8 cellular contexts compared by ENCODE assay signal in genomic region chr5:107672212-107673105, GRCh38. TPM values are rescaled to one million over a fixed set of nuclear protein-coding genes. Genes with fewer than 3 reads are reported as not detected.
DNase-seq lines count a peak whose midpoint lies in the region; ATAC-seq and TF ChIP-seq lines count a peak whose summit lies in the region.

No MANE protein-coding gene starts in this region.

- peak overlapping the region; percentile 46 to 96 (median 86) for H3K4me3 Mint-ChIP-seq in IgD-negative memory B cell

- H3K79me2 ChIP-seq in PC-3 (ENCODE audit: low read length), result peaks cover 40% of the 10 kb centered on the region

- no peaks in the 10 kb centered on the region for H3K9me2 ChIP-seq in PC-3 (replicated peaks; ENCODE audit: low read length)

- ATAC-seq in PC-3 (peak; percentile 56), body of pancreas (peak; percentile 69), GM21447 (IDR thresholded peaks at IDR 0.05; ENCODE audit: unreplicated experiment) (no peak), HG03520 (IDR thresholded peaks at IDR 0.05; ENCODE audit: unreplicated experiment) (no peak)

- intact Hi-C loops in PC-3 (cut with micrococcal nuclease), result loop anchor here (1.0 to 10.0 kb wide), 13 partner anchors 100 to 1732 kb away; partner anchors contain the start of gene PJA2
- intact Hi-C loops in body of pancreas (cut with DNase I), result no loop called here
- intact Hi-C loops in posterior vena cava (cut with DNase I), result no loop called here

- H3K4me2 ChIP-seq in PC-3 (ENCODE audit: low read length), result peak overlapping the region; percentile 99

- H3K36me3 Mint-ChIP-seq in IgD-negative memory B cell, result no peaks in the 10 kb centered on the region

- WGBS in body of pancreas, 2 donors, result 1% methylated on average over 54 to 66 of the region's 66 CpGs

- H3K4me3 ChIP-seq in PC-3 (ENCODE audit: low read length), result peak overlapping the region; percentile 83
- H3K4me3 ChIP-seq in body of pancreas, result peak overlapping the region; percentile 31 to 37

- peaks cover 12 to 21% (median 13%) of the 10 kb centered on the region in 3 donors for H3K4me1 Mint-ChIP-seq in IgD-negative memory B cell

- H2AFZ ChIP-seq in PC-3 (ENCODE audit: low read length), result peak overlapping the region; percentile 93

- H3K27me3 Mint-ChIP-seq in IgD-negative memory B cell, result peaks cover 59% of the 10 kb centered on the region

- peaks cover 0 to 1% (median 0%) of the 10 kb centered on the region in 3 donors for H3K9me3 Mint-ChIP-seq in IgD-negative memory B cell

- H3K36me3 ChIP-seq in PC-3 (ENCODE audit: low read depth, low read length), result no peaks in the 10 kb centered on the region
- no peaks in the 10 kb centered on the region for H3K36me3 ChIP-seq in body of pancreas (replicated peaks in 1 of 2; ENCODE audit: insufficient read depth in 1 of 2, low read depth in 2 of 2)

- H3K4me1 ChIP-seq in PC-3 (ENCODE audit: insufficient read depth, low read length) (peaks cover 32% of the 10 kb centered on the region), body of pancreas (peaks cover 41% of the 10 kb centered on the region)

- peaks cover 18% of the 10 kb centered on the region for H4K20me1 ChIP-seq in PC-3 (ENCODE audit: low read length)

- H3F3A ChIP-seq in PC-3 (ENCODE audit: low read length, unreplicated experiment), result no peaks in the 10 kb centered on the region

- CTCF ChIA-PET in PC-3 (lab: Charles Lee), result interaction anchor here (0.6 to 1.2 kb wide), 5 partner anchors 92 to 673 kb away, joined by 3 to 10 read pairs (median 4); no protein-coding TSS in a partner anchor

- TF ChIP-seq POLR2A in body of pancreas (IDR thresholded peaks at IDR 0.05), result no peak

- no peak overlapping the region for H3K27ac Mint-ChIP-seq in IgD-negative memory B cell

- DNase-seq in EH (ENCODE audit: low read depth) (peak; percentile 57), PC-3 (peak; percentile 96), body of pancreas (peak; percentile 61 to 86 (median 76)), hippocampal formation (lab: John Stamatoyannopoulos, UW) (peak; percentile 35 to 51), posterior vena cava (ENCODE audit: low spot score) (peak; percentile 86)

- POLR2A ChIA-PET in PC-3 (lab: Charles Lee; ENCODE audit: unreplicated experiment), result interaction anchor here (0.6 to 1.2 kb wide), 6 partner anchors 9 to 454 kb away, joined by 4 to 25 read pairs (median 4); no protein-coding TSS in a partner anchor

- H3K9me3 ChIP-seq in PC-3 (ENCODE audit: low read length) (no peaks in the 10 kb centered on the region), body of pancreas (no peaks in the 10 kb centered on the region)

- no TSS peak for BruUV-seq in PC-3 (replicated peaks; lab: Mats Ljungman, UMichigan)

- peaks cover 19% of the 10 kb centered on the region; the same call in 1 of the 2 replicates for H3K27me3 ChIP-seq in PC-3 (ENCODE audit: low read length)
- peaks cover 0 to 4% of the 10 kb centered on the region in 2 donors for H3K27me3 ChIP-seq in body of pancreas

- H3K27ac ChIP-seq in PC-3 (ENCODE audit: low read length), result peak overlapping the region; percentile 76
- H3K27ac ChIP-seq in body of pancreas, result peak overlapping the region in 1 of 4 donors; percentile 8

- TF ChIP-seq CTCF in PC-3 (conservative IDR thresholded peaks at IDR 0.05; ENCODE audit: low read depth, low read length) (no peak), body of pancreas (IDR thresholded peaks at IDR 0.05) (no peak)

- peak overlapping the region; percentile 83 for H3K9ac ChIP-seq in PC-3 (ENCODE audit: low read length)

RNA-seq across cellular contexts. Expression of gene EFNA5, which starts 1.7 kb away (rescaled TPM):
- not detected for polyA plus RNA-seq in IgD-negative memory B cell
- total RNA-seq in PC-3 (2014; rRNA removed) (5.1 and 5.4 TPM in 2 replicates), body of pancreas (1 to 10 TPM; 1.3 to 3.4 TPM), posterior vena cava (10 to 100 TPM in 1 of 2 donors, 1 to 10 TPM in 1; 4.2 to 10.2 TPM)

Comparison
In these comparisons a context has a peak if more than half of its experiments do, and no peak if none do; other contexts are left out.
1. DNase-seq: peak in every context shown above with its lines; median percentile 96 in PC-3; 86 in posterior vena cava; 76 in body of pancreas; 57 in EH; 43 in hippocampal formation.
2. ATAC-seq: peak in PC-3 (single experiment) and body of pancreas (single experiment); none in GM21447 (single experiment) and HG03520 (single experiment).